8 cellular contexts compared by ENCODE assay signal in the genomic region with DNA sequence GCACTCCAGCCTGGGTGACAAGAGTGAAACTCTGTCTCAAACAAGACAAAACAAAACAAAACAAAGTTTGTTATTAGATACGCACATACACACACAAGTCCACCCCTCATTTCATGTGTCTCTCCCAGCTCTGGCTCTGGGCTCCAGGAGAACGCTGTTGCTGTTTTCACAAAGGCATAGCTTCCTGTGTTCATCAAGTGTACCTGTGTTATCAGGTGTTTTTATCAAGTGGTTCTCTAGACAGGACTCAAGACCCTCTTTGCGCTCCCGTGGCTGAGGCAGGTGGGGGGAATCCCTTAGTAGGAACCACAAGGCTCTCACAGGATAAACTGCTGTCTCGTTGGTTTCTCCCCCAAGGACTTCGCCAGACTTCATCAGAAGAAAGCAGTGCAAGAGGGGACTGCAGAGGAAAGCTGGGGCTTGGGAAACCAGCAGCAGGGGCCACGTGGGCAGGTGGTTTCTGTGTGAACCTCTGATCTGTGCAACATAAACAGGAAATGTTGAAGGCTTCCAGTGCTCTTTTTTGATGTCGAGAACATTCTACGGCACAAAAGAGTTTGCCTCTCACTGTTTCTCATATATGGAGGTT. TPM values are rescaled to one million over a fixed set of nuclear protein-coding genes. Genes with fewer than 3 reads are reported as not detected.
A peak's percentile ranks its signal among the peaks of the same experiment; 100 is the strongest.
DNase-seq lines count a peak whose midpoint lies in the region; ATAC-seq and TF ChIP-seq lines count a peak whose summit lies in the region.

No MANE protein-coding gene starts in this region.

- ATAC-seq in GM18505 (IDR thresholded peaks at IDR 0.05; ENCODE audit: unreplicated experiment) (peak; percentile 63), HG03108 (IDR thresholded peaks at IDR 0.05; ENCODE audit: unreplicated experiment) (peak; percentile 58), memory B cell (ENCODE audit: low read depth) (peak; percentile 85), upper lobe of right lung (peak; percentile 61)

- peaks cover 30% of the 10 kb centered on the region for H3K4me1 Mint-ChIP-seq in memory B cell

- intact Hi-C loops in upper lobe of right lung (cut with DNase I) = no loop called here

- TF ChIP-seq CTCF in upper lobe of right lung (IDR thresholded peaks at IDR 0.05) = no peak
- TF ChIP-seq CTCF in WERI-Rb-1 (IDR thresholded peaks at IDR 0.05; ENCODE audit: low read depth, low read length) = no peak

- DNase-seq in activated CD8-positive, alpha-beta memory T cell treated with anti-CD3 and anti-CD28 coated beads for 48 hours (ENCODE audit: low read depth in 2 of 3, low spot score in 2 of 3) = peak in 2 of 3 experiments; percentile 38 to 45
- DNase-seq in memory B cell (ENCODE audit: low spot score in 2 of 2) = peak; percentile 19 to 29
- DNase-seq in upper lobe of right lung = no peak
- DNase-seq in WERI-Rb-1 = no peak
- no peak for DNase-seq in SIG-M5 treated with dmso at 0.1 percent for 504 hours (lab: John Stamatoyannopoulos, UW; ENCODE audit: unreplicated experiment)
- DNase-seq in NCI-H524 treated with DMSO at 0.1 percent for 48 hours (lab: John Stamatoyannopoulos, UW) = no peak

- H3K27me3 ChIP-seq in upper lobe of right lung (no peaks in the 10 kb centered on the region), WERI-Rb-1 (ENCODE audit: insufficient read depth, low read depth, severe bottlenecking) (no peaks in the 10 kb centered on the region)

- H3K27ac Mint-ChIP-seq in memory B cell = peak overlapping the region; percentile 89

- no peaks in the 10 kb centered on the region for H3K9me3 ChIP-seq in upper lobe of right lung
- no peaks in the 10 kb centered on the region for H3K9me3 ChIP-seq in WERI-Rb-1 (ENCODE audit: severe bottlenecking)

- H3K4me3 Mint-ChIP-seq in memory B cell = peak overlapping the region; percentile 72

- no peaks in the 10 kb centered on the region for H3K27me3 Mint-ChIP-seq in memory B cell

- H3K4me1 ChIP-seq in upper lobe of right lung = peaks cover 22% of the 10 kb centered on the region

- H3K36me3 Mint-ChIP-seq in memory B cell = no peaks in the 10 kb centered on the region

- H3K36me3 ChIP-seq in upper lobe of right lung (no peaks in the 10 kb centered on the region), WERI-Rb-1 (no peaks in the 10 kb centered on the region)

- TF ChIP-seq POLR2A in GM18505 (IDR thresholded peaks at IDR 0.05; ENCODE audit: borderline replicate concordance, extremely low read depth, insufficient read depth, insufficient read length) = peak; percentile 34

- no peaks in the 10 kb centered on the region for H3K9me3 Mint-ChIP-seq in memory B cell

- H3K4me3 ChIP-seq in upper lobe of right lung (no peak overlapping the region), WERI-Rb-1 (ENCODE audit: low read depth, low read length) (no peak overlapping the region)

- H3K27ac ChIP-seq in upper lobe of right lung (no peak overlapping the region), WERI-Rb-1 (no peak overlapping the region)

RNA-seq across cellular contexts. Expression of a gene that starts 6.9 kb away (rescaled TPM):
- total RNA-seq in upper lobe of right lung = 46.3 TPM

RNA-seq across cellular contexts. Expression of a gene that starts 33.7 kb away (rescaled TPM):
- 59.4 TPM for total RNA-seq in upper lobe of right lung

Comparison
In these comparisons a context has a peak if more than half of its experiments do, and no peak if none do; other contexts are left out.
1. DNase-seq: peak in activated CD8-positive, alpha-beta memory T cell treated with anti-CD3 and anti-CD28 coated beads for 48 hours (2 of 3) and memory B cell (2 of 2); none in upper lobe of right lung (single experiment), WERI-Rb-1 (single experiment), SIG-M5 treated with dmso at 0.1 percent for 504 hours (single experiment) and NCI-H524 treated with DMSO at 0.1 percent for 48 hours (single experiment).
2. Peak in every context shown above with its lines, with median percentiles within 50 percentile points of each other: ATAC-seq.